11 cellular contexts compared by ENCODE assay signal in genomic region chr1:222896630-222897526, GRCh38.
DNase-seq lines count a peak whose midpoint lies in the region; ATAC-seq and TF ChIP-seq lines count a peak whose summit lies in the region.
"Had no signal": no experiment of that assay in that cellular context is flagged by ENCODE, and none has a peak within 500 bp of the region (broad histone marks: within the 10 kb centered on the region; RNA-seq: fewer than 3 reads in every experiment).

No MANE protein-coding gene starts in this region.

- H3K4me1 Mint-ChIP-seq in osteocyte (ENCODE audit: unreplicated experiment) (peaks cover 15% of the 10 kb centered on the region), WTC11 (peaks cover 8% of the 10 kb centered on the region; the same call in 1 of the 2 replicates)

- peaks cover 2% of the 10 kb centered on the region for H3K36me3 Mint-ChIP-seq in osteocyte (ENCODE audit: unreplicated experiment)
- H3K36me3 Mint-ChIP-seq in WTC11 = 0 out of 2 replicates have a peak, but pooled peaks cover 3% of the 10 kb centered on the region

- H3K4me3 Mint-ChIP-seq in osteocyte (ENCODE audit: unreplicated experiment) (no peak overlapping the region), WTC11 (no peak overlapping the region)

- peaks cover 8% of the 10 kb centered on the region for H3K9me3 ChIP-seq in DND-41 (ENCODE audit: insufficient read depth, low read length, severe bottlenecking)

- ATAC-seq in DND-41 (ENCODE audit: insufficient read depth, low read depth) (peak; percentile 63; the same call in 2 of the 3 replicates), WTC11 (no peak)

- CTCF ChIA-PET in WTC11 (lab: Charles Lee) = no interaction called here

- no peak for DNase-seq in DND-41
- DNase-seq in LNCaP clone FGC (ENCODE audit: low read depth) = no peak
- DNase-seq in cardiac fibroblast (ENCODE audit: low read depth in 2 of 2) = peak; percentile 29 to 62
- DNase-seq in osteocyte (ENCODE audit: extremely low spot score, unreplicated experiment) = no peak
- DNase-seq in GM19240 (ENCODE audit: insufficient read length, low spot score) = no peak
- DNase-seq in WTC11 (ENCODE audit: low spot score) = no peak
- no peak for DNase-seq in NK-92 treated with Interleukin-12 subunit alpha and Interleukin-12 subunit beta, amount 100 ng/mL, for 24 hours (lab: John Stamatoyannopoulos, UW)
- DNase-seq: activated CD4-positive, alpha-beta T cell treated with anti-CD3 and anti-CD28 coated beads for 4 hours; amygdala; effector CD8-positive, alpha-beta T cell; naive B cell had no signal

- peaks cover 19% of the 10 kb centered on the region for H3K4me1 ChIP-seq in DND-41 (ENCODE audit: insufficient read depth, low read length)

- H3K9me3 Mint-ChIP-seq in osteocyte (ENCODE audit: unreplicated experiment) = no peaks in the 10 kb centered on the region
- no peaks in the 10 kb centered on the region for H3K9me3 Mint-ChIP-seq in WTC11
- H3K9me3 Mint-ChIP-seq: naive B cell had no signal

- H3K9ac ChIP-seq in DND-41 (ENCODE audit: low read depth, low read length) = peak overlapping the region; percentile 33; the same call in 1 of the 2 replicates

- H4K20me1 ChIP-seq in DND-41 (ENCODE audit: insufficient read depth, low read length) = no peaks in the 10 kb centered on the region

- H3K27me3 Mint-ChIP-seq in osteocyte (ENCODE audit: unreplicated experiment) (no peaks in the 10 kb centered on the region), WTC11 (ENCODE audit: low read depth) (no peaks in the 10 kb centered on the region)
- H3K27me3 Mint-ChIP-seq: naive B cell had no signal

- 0 out of 2 replicates have a peak, but pooled peaks cover 4% of the 10 kb centered on the region for H3K36me3 ChIP-seq in DND-41 (ENCODE audit: insufficient read depth, low read length)

- no peaks in the 10 kb centered on the region for H3K79me2 ChIP-seq in DND-41 (ENCODE audit: insufficient read depth, low read length)

- H3K27ac Mint-ChIP-seq in osteocyte (ENCODE audit: unreplicated experiment) (peak overlapping the region; percentile 20), WTC11 (no peak overlapping the region)

- H3K4me3 ChIP-seq in DND-41 (ENCODE audit: low read depth in 1 of 2, low read length in 2 of 2) (peak overlapping the region in 1 of 2 experiments; percentile 43; a peak in 2 of 4 replicates), LNCaP clone FGC (ENCODE audit: low read depth, low read length) (peak overlapping the region; percentile 19), cardiac fibroblast (replicated peaks in 1 of 2; ENCODE audit: low read depth in 2 of 2, low read length in 2 of 2) (no peak overlapping the region)

- H3K27me3 ChIP-seq in DND-41 (ENCODE audit: insufficient read depth, low read length, poor library complexity) = no peaks in the 10 kb centered on the region

- H2AFZ ChIP-seq in DND-41 (ENCODE audit: low read depth, low read length) = no peak overlapping the region

- TF ChIP-seq CTCF in DND-41 (IDR thresholded peaks at IDR 0.05; ENCODE audit: borderline replicate concordance, extremely low read depth, low read length, poor library complexity, severe bottlenecking) (no peak), LNCaP clone FGC (IDR thresholded peaks at IDR 0.05; ENCODE audit: control insufficient read depth, extremely low read depth, insufficient read depth) (no peak), cardiac fibroblast (IDR thresholded peaks at IDR 0.05; ENCODE audit: low read depth, low read length) (no peak), osteocyte (IDR thresholded peaks at IDR 0.05) (no peak), WTC11 (IDR thresholded peaks at IDR 0.05) (no peak)

- POLR2A ChIA-PET in WTC11 (lab: Charles Lee) = no interaction called here

- peak overlapping the region; percentile 50 for H3K4me2 ChIP-seq in DND-41 (ENCODE audit: insufficient read depth, low read length)

- no peak overlapping the region; the same call in 1 of the 2 replicates for H3K27ac ChIP-seq in DND-41 (ENCODE audit: low read length)

TF ChIP-seq in WTC11, 78 proteins besides CTCF, POLR2A, EP300 and RAD21:
- TF ChIP-seq ZNF512 (CRISPR knock-in tag; IDR thresholded peaks at IDR 0.05; ENCODE audit: borderline replicate concordance) (no peak), MAX (CRISPR knock-in tag; IDR thresholded peaks at IDR 0.05) (no peak), TEAD1 (CRISPR knock-in tag; IDR thresholded peaks at IDR 0.05) (no peak), TP53 (CRISPR knock-in tag; IDR thresholded peaks at IDR 0.05) (no peak), ZNF416 (CRISPR knock-in tag; IDR thresholded peaks at IDR 0.05) (no peak)

Comparison
In these comparisons a context has a peak if more than half of its experiments do, and no peak if none do; other contexts are left out.
1. DNase-seq: peak in cardiac fibroblast (2 of 2); none in DND-41 (single experiment), LNCaP clone FGC (single experiment), osteocyte (single experiment), GM19240 (single experiment), WTC11 (single experiment) and NK-92 treated with Interleukin-12 subunit alpha and Interleukin-12 subunit beta, amount 100 ng/mL, for 24 hours (single experiment).